ENCODE assay signal across 21 cellular contexts in genomic region chr2:239960929-239961661, GRCh38.
A peak's percentile ranks its signal among the peaks of the same experiment; 100 is the strongest.
DNase-seq lines count a peak whose midpoint lies in the region; ATAC-seq and TF ChIP-seq lines count a peak whose summit lies in the region.
"Had no signal": no experiment of that assay in that cellular context is flagged by ENCODE, and none has a peak within 500 bp of the region (broad histone marks: within the 10 kb centered on the region; RNA-seq: fewer than 3 reads in every experiment).

No MANE protein-coding gene starts in this region.

- H3K27ac Mint-ChIP-seq in activated T-cell treated with anti-CD3 and anti-CD28 coated beads, Interleukin-2, amount 50 U/mL, for 24 hours: peak overlapping the region; percentile 61
- H3K27ac Mint-ChIP-seq in T-helper 2 cell treated with Interferon-gamma antibody and Interleukin-4, amounts not matched to agents 5 μg/mL and 100 μg/mL, for 36 hours: peak overlapping the region; percentile 32
- H3K27ac Mint-ChIP-seq in neural crest cell (ENCODE audit: unreplicated experiment): peak overlapping the region; percentile 88
- H3K27ac Mint-ChIP-seq: dendritic cell treated with granulocyte-macrophage colony-stimulating factor and Interleukin-4, amounts not matched to agents 40 ng/mL and 50 ng/mL, for 4 days had no signal

- H3K4me3 ChIP-seq in GM12865 (ENCODE audit: low read depth, low read length): no peak overlapping the region
- H3K4me3 ChIP-seq: A549, SJCRH30, tibial nerve had no signal

- no peaks in the 10 kb centered on the region for H3K9me3 Mint-ChIP-seq in activated T-cell treated with anti-CD3 and anti-CD28 coated beads, Interleukin-2, amount 50 U/mL, for 24 hours
- H3K9me3 Mint-ChIP-seq in T-helper 2 cell treated with Interferon-gamma antibody and Interleukin-4, amounts not matched to agents 5 μg/mL and 100 μg/mL, for 36 hours: no peaks in the 10 kb centered on the region
- no peaks in the 10 kb centered on the region for H3K9me3 Mint-ChIP-seq in neural crest cell
- H3K9me3 Mint-ChIP-seq: CD14-positive monocyte; dendritic cell treated with granulocyte-macrophage colony-stimulating factor and Interleukin-4, amounts not matched to agents 40 ng/mL and 50 ng/mL, for 4 days had no signal

- peaks cover 91% of the 10 kb centered on the region for H3K36me3 Mint-ChIP-seq in activated T-cell treated with anti-CD3 and anti-CD28 coated beads, Interleukin-2, amount 50 U/mL, for 24 hours (ENCODE audit: low read depth)
- peaks cover 5% of the 10 kb centered on the region for H3K36me3 Mint-ChIP-seq in T-helper 2 cell treated with Interferon-gamma antibody and Interleukin-4, amounts not matched to agents 5 μg/mL and 100 μg/mL, for 36 hours (ENCODE audit: low read depth)
- peaks cover 13% of the 10 kb centered on the region for H3K36me3 Mint-ChIP-seq in neural crest cell (ENCODE audit: low read depth)

- H3K4me3 Mint-ChIP-seq in activated T-cell treated with anti-CD3 and anti-CD28 coated beads, Interleukin-2, amount 50 U/mL, for 24 hours: no peak overlapping the region
- H3K4me3 Mint-ChIP-seq in T-helper 2 cell treated with Interferon-gamma antibody and Interleukin-4, amounts not matched to agents 5 μg/mL and 100 μg/mL, for 36 hours: no peak overlapping the region
- H3K4me3 Mint-ChIP-seq in neural crest cell: no peak overlapping the region
- H3K4me3 Mint-ChIP-seq: CD14-positive monocyte; dendritic cell treated with granulocyte-macrophage colony-stimulating factor and Interleukin-4, amounts not matched to agents 40 ng/mL and 50 ng/mL, for 4 days had no signal

- ATAC-seq in GM19351 (IDR thresholded peaks at IDR 0.05; ENCODE audit: unreplicated experiment): no peak
- ATAC-seq: A549, left colon had no signal

- TF ChIP-seq CTCF in GM12865 (IDR thresholded peaks at IDR 0.05; ENCODE audit: insufficient read depth, low read depth, low read length, missing control alignments): peak; percentile 17
- TF ChIP-seq CTCF in neural crest cell (conservative IDR thresholded peaks at IDR 0.05): no peak

- no peaks in the 10 kb centered on the region for H3K27me3 Mint-ChIP-seq in activated T-cell treated with anti-CD3 and anti-CD28 coated beads, Interleukin-2, amount 50 U/mL, for 24 hours
- H3K27me3 Mint-ChIP-seq in T-helper 2 cell treated with Interferon-gamma antibody and Interleukin-4, amounts not matched to agents 5 μg/mL and 100 μg/mL, for 36 hours (ENCODE audit: low read depth): no peaks in the 10 kb centered on the region
- no peaks in the 10 kb centered on the region for H3K27me3 Mint-ChIP-seq in neural crest cell (ENCODE audit: low read depth)
- H3K27me3 Mint-ChIP-seq: dendritic cell treated with granulocyte-macrophage colony-stimulating factor and Interleukin-4, amounts not matched to agents 40 ng/mL and 50 ng/mL, for 4 days had no signal

- H3K4me1 Mint-ChIP-seq in activated T-cell treated with anti-CD3 and anti-CD28 coated beads, Interleukin-2, amount 50 U/mL, for 24 hours (ENCODE audit: low read depth): peaks cover 2% of the 10 kb centered on the region
- peaks cover 2% of the 10 kb centered on the region for H3K4me1 Mint-ChIP-seq in T-helper 2 cell treated with Interferon-gamma antibody and Interleukin-4, amounts not matched to agents 5 μg/mL and 100 μg/mL, for 36 hours (ENCODE audit: low read depth)
- no peaks in the 10 kb centered on the region for H3K4me1 Mint-ChIP-seq in neural crest cell
- H3K4me1 Mint-ChIP-seq: CD14-positive monocyte had no signal

- DNase-seq in activated T-cell treated with anti-CD3 and anti-CD28 coated beads, Interleukin-2, amount 50 U/mL, for 24 hours: no peak
- no peak for DNase-seq in activated T-cell treated with anti-CD3 and anti-CD28 coated beads, Interleukin-2, amount 50 U/mL, for 1 hour
- DNase-seq in GM12865 (ENCODE audit: low read depth) (peak; percentile 43), neural crest cell (ENCODE audit: low read depth, low spot score) (no peak), GM19238 (ENCODE audit: insufficient read length, low spot score) (no peak), HT-29 (ENCODE audit: low spot score) (no peak)
- no peak for DNase-seq in T-helper 2 cell treated with Interferon-gamma antibody and Interleukin-4, amounts not matched to agents 5 μg/mL and 100 μg/mL, for 36 hours (ENCODE audit: low spot score)
- DNase-seq: activated CD4-positive, alpha-beta T cell treated with anti-CD3 and anti-CD28 coated beads for 1 hour; GF-D8; H7; left colon; NCI-H1105; NCI-H69; SJCRH30; stimulated activated naive CD4-positive, alpha-beta T cell; T-helper 9 cell had no signal

Comparison
In these comparisons a context has a peak if more than half of its experiments do, and no peak if none do; other contexts are left out.
1. H3K27ac Mint-ChIP-seq: peak in every context shown above with its lines; median percentile 88 in neural crest cell; 61 in activated T-cell treated with anti-CD3 and anti-CD28 coated beads, Interleukin-2, amount 50 U/mL, for 24 hours; 32 in T-helper 2 cell treated with Interferon-gamma antibody and Interleukin-4, amounts not matched to agents 5 μg/mL and 100 μg/mL, for 36 hours.